In genomic region chr16:84266451-84266850, GRCh38 we compare ENCODE assay signal across 1 cellular context.
TF ChIP-seq lines count a peak whose summit lies in the region.

No MANE protein-coding gene starts in this region.

TF ChIP-seq in K562, 482 proteins besides CTCF, POLR2A, EP300 and RAD21 (continued from another document):
- TF ChIP-seq GMEB1 (CRISPR knock-in tag; IDR thresholded peaks at IDR 0.05) (0 out of 2 replicates have a peak, but pooled peaks have one; percentile 19), CREB3L1 (IDR thresholded peaks at IDR 0.05; ENCODE audit: borderline replicate concordance, low read depth) (peak; percentile 60; the same call in 1 of the 2 replicates), KDM4B (IDR thresholded peaks at IDR 0.05; ENCODE audit: borderline replicate concordance in 2 of 2, low read depth in 1 of 2) (0 out of 4 replicates have a peak, but pooled peaks of 1 of the 2 experiments have one; percentile 66), HCFC1 (IDR thresholded peaks at IDR 0.05; ENCODE audit: low read depth, low read length) (peak; percentile 98), E2F1 (CRISPR knock-in tag; IDR thresholded peaks at IDR 0.05) (peak; percentile 30; the same call in 1 of the 2 replicates), CBX2 (IDR thresholded peaks at IDR 0.05; ENCODE audit: insufficient read depth, low read length, poor library complexity, severe bottlenecking) (no peak), VEZF1 (CRISPR knock-in tag; IDR thresholded peaks at IDR 0.05) (peak; percentile 94), ATF1 (CRISPR knock-in tag; IDR thresholded peaks at IDR 0.05) (no peak), ATF1 (tag; IDR thresholded peaks at IDR 0.05) (peak; percentile 66), NR2C2 (CRISPR knock-in tag; IDR thresholded peaks at IDR 0.05) (peak; percentile 96), NR2C2 (tag; IDR thresholded peaks at IDR 0.05) (peak; percentile 98), TAL1 (IDR thresholded peaks at IDR 0.05) (no peak), USF1 (CRISPR knock-in tag; IDR thresholded peaks at IDR 0.05) (peak; percentile 98), AFF1 (IDR thresholded peaks at IDR 0.05; ENCODE audit: low read depth in 1 of 2, partially characterized antibody in 2 of 2) (peak in 1 of 2 experiments; percentile 84), JUND (IDR thresholded peaks at IDR 0.05; ENCODE audit: borderline replicate concordance, low read depth, low read length) (0 out of 2 replicates have a peak, but pooled peaks have one; percentile 8), JUND (tag; IDR thresholded peaks at IDR 0.05; ENCODE audit: borderline replicate concordance, low read depth, low read length) (no peak)
